In genomic region chr2:32553829-32554432, GRCh38 we compare ENCODE assay signal across 7 cellular contexts.
DNase-seq lines count a peak whose midpoint lies in the region; ATAC-seq and TF ChIP-seq lines count a peak whose summit lies in the region.

No MANE protein-coding gene starts in this region.

- H3K4me3 ChIP-seq in RWPE2 (ENCODE audit: severe bottlenecking) = no peak overlapping the region

- no peak overlapping the region for H3K27ac Mint-ChIP-seq in neural crest cell (ENCODE audit: unreplicated experiment)

- H3K9me3 ChIP-seq in RWPE2 (ENCODE audit: severe bottlenecking) = no peaks in the 10 kb centered on the region

- H3K36me3 Mint-ChIP-seq in neural crest cell (ENCODE audit: low read depth) = no peaks in the 10 kb centered on the region

- TF ChIP-seq CTCF in RWPE2 (IDR thresholded peaks at IDR 0.05; ENCODE audit: poor library complexity, severe bottlenecking) = peak; percentile 79
- TF ChIP-seq CTCF in neural crest cell (conservative IDR thresholded peaks at IDR 0.05) = peak; percentile 83

- ATAC-seq in GM19468 (IDR thresholded peaks at IDR 0.05; ENCODE audit: extremely low read depth, unreplicated experiment) (peak; percentile 75), RWPE2 (ENCODE audit: low read depth) (peak; percentile 73; the same call in 2 of the 3 replicates)

- H3K4me3 Mint-ChIP-seq in neural crest cell = no peak overlapping the region

- no peaks in the 10 kb centered on the region for H3K27me3 Mint-ChIP-seq in neural crest cell (ENCODE audit: low read depth)

- no peak for TF ChIP-seq POLR2A in erythroblast (IDR thresholded peaks at IDR 0.05; ENCODE audit: low read length)

- H3K27me3 ChIP-seq in RWPE2 (ENCODE audit: insufficient read depth, poor library complexity, severe bottlenecking) = no peaks in the 10 kb centered on the region

- no peaks in the 10 kb centered on the region for H3K9me3 Mint-ChIP-seq in neural crest cell

- H3K4me1 ChIP-seq in RWPE2 (ENCODE audit: insufficient read depth, poor library complexity, severe bottlenecking) = no peaks in the 10 kb centered on the region

- H3K36me3 ChIP-seq in RWPE2 (ENCODE audit: low read depth) = peaks cover 59% of the 10 kb centered on the region

- DNase-seq in GDM1 (lab: John Stamatoyannopoulos, UW) (peak; percentile 34), HPDE6-E6E7 (ENCODE audit: extremely low spot score) (peak; percentile 6), RWPE2 (ENCODE audit: low spot score) (no peak), erythroblast (lab: John Stamatoyannopoulos, UW) (peak; percentile 63 to 80), neural crest cell (ENCODE audit: low read depth, low spot score) (no peak), C1 segment of cervical spinal cord (lab: John Stamatoyannopoulos, UW) (no peak)

- H3K27ac ChIP-seq in RWPE2 (ENCODE audit: poor library complexity, severe bottlenecking) = no peak overlapping the region

- H3K4me1 Mint-ChIP-seq in neural crest cell = peaks cover 4% of the 10 kb centered on the region

Comparison
In these comparisons a context has a peak if more than half of its experiments do, and no peak if none do; other contexts are left out.
1. DNase-seq: peak in GDM1 (single experiment), HPDE6-E6E7 (single experiment) and erythroblast (2 of 2); none in RWPE2 (single experiment), neural crest cell (single experiment) and C1 segment of cervical spinal cord (0 of 14).